8 cellular contexts compared by ENCODE assay signal in genomic region chr6:46129301-46129633, GRCh38. TPM values are rescaled to one million over a fixed set of nuclear protein-coding genes. Genes with fewer than 3 reads are reported as not detected.
DNase-seq lines count a peak whose midpoint lies in the region; ATAC-seq lines count a peak whose summit lies in the region.

No MANE protein-coding gene starts in this region.

- POLR2A ChIA-PET in activated CD4-positive, alpha-beta memory T cell treated with anti-CD3 and anti-CD28 coated beads, Interleukin-2, amount 10 ng/mL, durations not matched to agents 7 days and 5 days (lab: Charles Lee) = interaction anchor here (0.7 to 2.4 kb wide), 9 partner anchors 10 to 751 kb away, joined by 3 to 11 read pairs (median 5); partner anchors contain the start of gene SUPT3H

- H3K36me3 ChIP-seq in iPS-18a (ENCODE audit: control insufficient read depth, low read depth, low read length) = no peaks in the 10 kb centered on the region

- H3K27ac ChIP-seq in iPS-18a (ENCODE audit: low read length) (no peak overlapping the region), substantia nigra (ENCODE audit: low read depth, low read length, poor library complexity, severe bottlenecking) (peak overlapping the region; percentile 94)

- H3K27me3 ChIP-seq in iPS-18a (ENCODE audit: control insufficient read depth, insufficient read depth, low read length) = peaks cover 18% of the 10 kb centered on the region

- H3K4me1 ChIP-seq in iPS-18a (ENCODE audit: control insufficient read depth, low read depth, low read length) = no peaks in the 10 kb centered on the region

- peaks cover 20% of the 10 kb centered on the region for H3K4me1 Mint-ChIP-seq in activated CD4-positive, alpha-beta T cell treated with anti-CD3 and anti-CD28 coated beads, Interleukin-2, amount 10 ng/mL, durations not matched to agents 24 days and 14 days
- peaks cover 31% of the 10 kb centered on the region for H3K4me1 Mint-ChIP-seq in activated CD4-positive, alpha-beta memory T cell treated with anti-CD3 and anti-CD28 coated beads, Interleukin-2, amount 10 ng/mL, durations not matched to agents 7 days and 5 days

- H3K4me3 ChIP-seq in iPS-18a (ENCODE audit: low read length) = peak overlapping the region; percentile 89

- no peaks in the 10 kb centered on the region for H3K9me3 ChIP-seq in iPS-18a (ENCODE audit: control insufficient read depth, low read depth, low read length)

- DNase-seq in activated CD4-positive, alpha-beta T cell treated with anti-CD3 and anti-CD28 coated beads, Interleukin-2, amount 10 ng/mL, durations not matched to agents 24 days and 14 days = no peak
- no peak for DNase-seq in activated CD4-positive, alpha-beta T cell treated with anti-CD3 and anti-CD28 coated beads for 1 hour
- DNase-seq in activated CD4-positive, alpha-beta memory T cell treated with anti-CD3 and anti-CD28 coated beads, Interleukin-2, amount 10 ng/mL, durations not matched to agents 7 days and 5 days = no peak
- no peak for DNase-seq in substantia nigra (lab: John Stamatoyannopoulos, UW)
- no peak for DNase-seq in central memory CD4-positive, alpha-beta T cell

- CTCF ChIA-PET in activated CD4-positive, alpha-beta memory T cell treated with anti-CD3 and anti-CD28 coated beads, Interleukin-2, amount 10 ng/mL, durations not matched to agents 7 days and 5 days (lab: Charles Lee) = interaction anchor here (1.6 to 2.1 kb wide), 6 partner anchors 9 to 207 kb away, joined by 4 to 21 read pairs (median 7); no protein-coding TSS in a partner anchor

- peaks cover 5% of the 10 kb centered on the region for H3K27me3 Mint-ChIP-seq in activated CD4-positive, alpha-beta T cell treated with anti-CD3 and anti-CD28 coated beads, Interleukin-2, amount 10 ng/mL, durations not matched to agents 24 days and 14 days
- H3K27me3 Mint-ChIP-seq in activated CD4-positive, alpha-beta memory T cell treated with anti-CD3 and anti-CD28 coated beads, Interleukin-2, amount 10 ng/mL, durations not matched to agents 7 days and 5 days = no peaks in the 10 kb centered on the region

- intact Hi-C loops in activated CD4-positive, alpha-beta T cell treated with anti-CD3 and anti-CD28 coated beads, Interleukin-2, amount 10 ng/mL, durations not matched to agents 24 days and 14 days (cut with micrococcal nuclease) = loop anchor here (1.0 to 5.0 kb wide), 2 partner anchors 46 to 117 kb away; no protein-coding TSS in a partner anchor

- H3K9ac ChIP-seq in iPS-18a (ENCODE audit: low read length) = peak overlapping the region; percentile 34

- no peaks in the 10 kb centered on the region for H3K36me3 Mint-ChIP-seq in activated CD4-positive, alpha-beta T cell treated with anti-CD3 and anti-CD28 coated beads, Interleukin-2, amount 10 ng/mL, durations not matched to agents 24 days and 14 days (ENCODE audit: low read depth)
- no peaks in the 10 kb centered on the region for H3K36me3 Mint-ChIP-seq in activated CD4-positive, alpha-beta memory T cell treated with anti-CD3 and anti-CD28 coated beads, Interleukin-2, amount 10 ng/mL, durations not matched to agents 7 days and 5 days (ENCODE audit: low read depth)

- peaks cover 5% of the 10 kb centered on the region for H3K9me3 Mint-ChIP-seq in activated CD4-positive, alpha-beta T cell treated with anti-CD3 and anti-CD28 coated beads, Interleukin-2, amount 10 ng/mL, durations not matched to agents 24 days and 14 days
- no peaks in the 10 kb centered on the region for H3K9me3 Mint-ChIP-seq in activated CD4-positive, alpha-beta memory T cell treated with anti-CD3 and anti-CD28 coated beads, Interleukin-2, amount 10 ng/mL, durations not matched to agents 7 days and 5 days

- H3K27ac Mint-ChIP-seq in activated CD4-positive, alpha-beta T cell treated with anti-CD3 and anti-CD28 coated beads, Interleukin-2, amount 10 ng/mL, durations not matched to agents 24 days and 14 days = peak overlapping the region; percentile 83
- peak overlapping the region; percentile 70 for H3K27ac Mint-ChIP-seq in activated CD4-positive, alpha-beta memory T cell treated with anti-CD3 and anti-CD28 coated beads, Interleukin-2, amount 10 ng/mL, durations not matched to agents 7 days and 5 days

- ATAC-seq in HG03025 (IDR thresholded peaks at IDR 0.05; ENCODE audit: low FRiP score, unreplicated experiment) (peak; percentile 6), HG03097 (IDR thresholded peaks at IDR 0.05; ENCODE audit: low FRiP score, unreplicated experiment) (no peak)

- H3K4me3 Mint-ChIP-seq in activated CD4-positive, alpha-beta T cell treated with anti-CD3 and anti-CD28 coated beads, Interleukin-2, amount 10 ng/mL, durations not matched to agents 24 days and 14 days = peak overlapping the region; percentile 89
- peak overlapping the region; percentile 88 for H3K4me3 Mint-ChIP-seq in activated CD4-positive, alpha-beta memory T cell treated with anti-CD3 and anti-CD28 coated beads, Interleukin-2, amount 10 ng/mL, durations not matched to agents 7 days and 5 days

RNA-seq across cellular contexts. Expression of gene ENPP4, which starts 0.5 kb away (rescaled TPM):
- total RNA-seq in activated CD4-positive, alpha-beta T cell treated with anti-CD3 and anti-CD28 coated beads, Interleukin-2, amount 10 ng/mL, durations not matched to agents 24 days and 14 days = 5.3 and 6.0 TPM in 2 replicates
- 1 to 10 TPM; 8.2 to 9.4 TPM for total RNA-seq in activated CD4-positive, alpha-beta memory T cell treated with anti-CD3 and anti-CD28 coated beads, Interleukin-2, amount 10 ng/mL, durations not matched to agents 7 days and 5 days

RNA-seq across cellular contexts. Expression of gene ENPP5, which starts 41.5 kb away (rescaled TPM):
- total RNA-seq in activated CD4-positive, alpha-beta T cell treated with anti-CD3 and anti-CD28 coated beads, Interleukin-2, amount 10 ng/mL, durations not matched to agents 24 days and 14 days = not detected in 2 replicates
- total RNA-seq in activated CD4-positive, alpha-beta memory T cell treated with anti-CD3 and anti-CD28 coated beads, Interleukin-2, amount 10 ng/mL, durations not matched to agents 7 days and 5 days = not detected
